Comparison of ENCODE assay signal across 1 cellular context in the genomic region with DNA sequence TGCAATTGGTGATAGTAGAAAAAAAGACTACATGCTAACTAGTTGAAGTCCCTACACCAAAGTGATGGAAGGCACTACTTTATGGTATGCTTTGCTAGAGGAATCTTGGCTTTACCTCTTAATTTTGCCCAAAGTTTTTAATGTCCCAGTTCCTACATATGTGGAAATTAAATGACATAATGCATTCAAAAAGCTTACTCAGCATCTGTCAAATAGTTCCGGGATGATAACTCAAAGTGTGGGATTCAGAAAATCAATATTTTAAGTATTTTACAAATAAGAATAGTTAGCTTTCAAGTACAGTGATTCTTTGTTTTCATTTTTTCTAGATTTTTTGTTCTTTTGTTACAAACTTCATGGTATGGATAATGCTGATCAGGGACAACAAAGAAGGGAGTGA.
TF ChIP-seq lines count a peak whose summit lies in the region.

No MANE protein-coding gene starts in this region.

TF ChIP-seq in GM23338, 12 proteins besides CTCF, POLR2A, EP300 and RAD21 (continued from another document):
- TF ChIP-seq, protein P1, sequence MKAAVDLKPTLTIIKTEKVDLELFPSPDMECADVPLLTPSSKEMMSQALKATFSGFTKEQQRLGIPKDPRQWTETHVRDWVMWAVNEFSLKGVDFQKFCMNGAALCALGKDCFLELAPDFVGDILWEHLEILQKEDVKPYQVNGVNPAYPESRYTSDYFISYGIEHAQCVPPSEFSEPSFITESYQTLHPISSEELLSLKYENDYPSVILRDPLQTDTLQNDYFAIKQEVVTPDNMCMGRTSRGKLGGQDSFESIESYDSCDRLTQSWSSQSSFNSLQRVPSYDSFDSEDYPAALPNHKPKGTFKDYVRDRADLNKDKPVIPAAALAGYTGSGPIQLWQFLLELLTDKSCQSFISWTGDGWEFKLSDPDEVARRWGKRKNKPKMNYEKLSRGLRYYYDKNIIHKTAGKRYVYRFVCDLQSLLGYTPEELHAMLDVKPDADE (IDR thresholded peaks at IDR 0.05): no peak
